In the genomic region with DNA sequence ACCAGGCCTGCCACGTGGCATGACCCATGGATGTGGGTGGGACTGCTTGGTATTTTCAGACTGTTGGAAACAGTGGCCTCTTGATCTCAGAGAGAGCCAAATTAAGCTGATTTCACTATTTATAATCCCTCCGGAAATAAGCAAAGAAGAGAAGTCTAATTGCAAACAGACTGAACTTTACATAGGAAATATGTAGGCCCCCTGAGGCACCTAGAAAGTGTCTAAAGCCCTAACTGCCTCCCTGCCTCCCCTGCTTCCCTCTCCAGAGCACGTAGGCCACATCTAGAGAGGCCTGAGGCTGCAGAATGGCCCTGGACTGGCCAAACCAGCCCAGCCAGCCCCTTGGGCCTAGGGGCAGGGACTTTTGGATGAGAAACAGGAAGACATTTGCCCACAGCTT, we compare ENCODE assay signal across 13 cellular contexts.
DNase-seq lines count a peak whose midpoint lies in the region; ATAC-seq and TF ChIP-seq lines count a peak whose summit lies in the region.
"Had no signal": no experiment of that assay in that cellular context is flagged by ENCODE, and none has a peak within 500 bp of the region (broad histone marks: within the 10 kb centered on the region; RNA-seq: fewer than 3 reads in every experiment).

No MANE protein-coding gene starts in this region.

- H3K9me3 ChIP-seq in Caco-2 = no peaks in the 10 kb centered on the region
- H3K9me3 ChIP-seq in T-helper 17 cell (ENCODE audit: control insufficient read depth, low read length, poor library complexity, severe bottlenecking) = no peaks in the 10 kb centered on the region
- no peaks in the 10 kb centered on the region for H3K9me3 ChIP-seq in right atrium auricular region
- no peaks in the 10 kb centered on the region for H3K9me3 ChIP-seq in gastrocnemius medialis
- H3K9me3 ChIP-seq: HAP-1 had no signal

- in situ Hi-C loops in gastrocnemius medialis (cut with MboI; ENCODE audit: low sequenced_read_pairs in 4 of 4) = no loop called here

- ATAC-seq in T-helper 17 cell = no peak
- ATAC-seq in gastrocnemius medialis = no peak
- ATAC-seq: Panc1 had no signal

- H3K4me3 ChIP-seq in Caco-2 (ENCODE audit: low read depth, low read length) (no peak overlapping the region), right atrium auricular region (no peak overlapping the region), gastrocnemius medialis (no peak overlapping the region)
- H3K4me3 ChIP-seq: HAP-1 had no signal

- no peaks in the 10 kb centered on the region for H3K27me3 Mint-ChIP-seq in Caco-2 (ENCODE audit: insufficient read depth, unreplicated experiment)
- H3K27me3 Mint-ChIP-seq in T-helper 17 cell = no peaks in the 10 kb centered on the region
- H3K27me3 Mint-ChIP-seq in activated naive CD8-positive, alpha-beta T cell treated with anti-CD3 and anti-CD28 coated beads for 36 hours = no peaks in the 10 kb centered on the region
- H3K27me3 Mint-ChIP-seq: activated naive CD8-positive, alpha-beta T cell treated with anti-CD3 and anti-CD28 coated beads, Interleukin-2, amount 10 ng/mL, durations not matched to agents 7 days and 5 days had no signal

- no peaks in the 10 kb centered on the region for H3K27me3 ChIP-seq in Caco-2 (replicated peaks; ENCODE audit: control insufficient read depth, insufficient read depth, low read length)
- H3K27me3 ChIP-seq in right atrium auricular region = no peaks in the 10 kb centered on the region
- H3K27me3 ChIP-seq in gastrocnemius medialis = no peaks in the 10 kb centered on the region

- H3K4me1 ChIP-seq in Caco-2 (peaks cover 10% of the 10 kb centered on the region; the same call in 1 of the 2 replicates), right atrium auricular region (peaks cover 3 to 80% of the 10 kb centered on the region in 2 donors), gastrocnemius medialis (peaks cover 46 to 67% of the 10 kb centered on the region in 2 donors)
- H3K4me1 ChIP-seq: HAP-1 had no signal

- no peak overlapping the region for H3K27ac Mint-ChIP-seq in Caco-2 (ENCODE audit: unreplicated experiment)
- peak overlapping the region; percentile 6 for H3K27ac Mint-ChIP-seq in T-helper 17 cell
- no peak overlapping the region for H3K27ac Mint-ChIP-seq in activated naive CD8-positive, alpha-beta T cell treated with anti-CD3 and anti-CD28 coated beads for 36 hours
- H3K27ac Mint-ChIP-seq: activated naive CD8-positive, alpha-beta T cell treated with anti-CD3 and anti-CD28 coated beads, Interleukin-2, amount 10 ng/mL, durations not matched to agents 7 days and 5 days had no signal

- TF ChIP-seq POLR2A in gastrocnemius medialis (IDR thresholded peaks at IDR 0.05) = no peak

- POLR2A ChIA-PET in Caco-2 (lab: Charles Lee) (no interaction called here), HEK293T (lab: Yijun Ruan, JAX) (interaction anchor here (1.2 kb wide), 1 partner anchor 13 kb away, joined by 3 read pairs; no protein-coding TSS in a partner anchor)

- BruUV-seq in Caco-2 (replicated peaks; lab: Mats Ljungman, UMichigan) = no TSS peak

- TF ChIP-seq CTCF in Caco-2 (IDR thresholded peaks at IDR 0.05; ENCODE audit: insufficient read depth in 1 of 2, low read depth in 1 of 2, low read length in 1 of 2, severe bottlenecking in 1 of 2, unreplicated experiment in 1 of 2) (no peak), right atrium auricular region (IDR thresholded peaks at IDR 0.05) (no peak), gastrocnemius medialis (IDR thresholded peaks at IDR 0.05 in 4 of 5, conservative IDR thresholded peaks at IDR 0.05 in 1 of 5) (no peak)

- H3K4me1 Mint-ChIP-seq in Caco-2 (ENCODE audit: low read depth, unreplicated experiment) (peaks cover 16% of the 10 kb centered on the region), T-helper 17 cell (peaks cover 28% of the 10 kb centered on the region)
- peaks cover 21% of the 10 kb centered on the region for H3K4me1 Mint-ChIP-seq in activated naive CD8-positive, alpha-beta T cell treated with anti-CD3 and anti-CD28 coated beads for 36 hours

- H3K27ac ChIP-seq in right atrium auricular region (peak overlapping the region; percentile 70 to 80), gastrocnemius medialis (peak overlapping the region in 3 of 4 donors; percentile 44 to 63 (median 57))

- intact Hi-C loops in Caco-2 (cut with micrococcal nuclease; ENCODE audit: unreplicated experiment) (loop anchor here (5.0 kb wide), 1 partner anchor 148 kb away; no protein-coding TSS in a partner anchor), gastrocnemius medialis (cut with DNase I; ENCODE audit: low total_unique reads) (loop anchor here (5.0 kb wide), 1 partner anchor 422 kb away; no protein-coding TSS in a partner anchor)

- CTCF ChIA-PET in Caco-2 (lab: Charles Lee) = no interaction called here
- CTCF ChIA-PET in HEK293T (lab: Yijun Ruan, JAX) = no interaction called here

- H3K36me3 Mint-ChIP-seq in Caco-2 (ENCODE audit: insufficient read depth, unreplicated experiment) (no peaks in the 10 kb centered on the region), T-helper 17 cell (ENCODE audit: low read depth) (no peaks in the 10 kb centered on the region)
- H3K36me3 Mint-ChIP-seq in activated naive CD8-positive, alpha-beta T cell treated with anti-CD3 and anti-CD28 coated beads for 36 hours = peaks cover 3% of the 10 kb centered on the region
- H3K36me3 Mint-ChIP-seq: activated naive CD8-positive, alpha-beta T cell treated with anti-CD3 and anti-CD28 coated beads, Interleukin-2, amount 10 ng/mL, durations not matched to agents 7 days and 5 days had no signal

- H3K36me3 ChIP-seq in Caco-2 (ENCODE audit: control insufficient read depth, insufficient read depth, low read length) (no peaks in the 10 kb centered on the region; the same call in 1 of the 2 replicates), right atrium auricular region (no peaks in the 10 kb centered on the region), gastrocnemius medialis (no peaks in the 10 kb centered on the region)
- H3K36me3 ChIP-seq: HAP-1 had no signal

- peaks cover 10% of the 10 kb centered on the region for H3K9me3 Mint-ChIP-seq in Caco-2 (ENCODE audit: unreplicated experiment)
- no peaks in the 10 kb centered on the region for H3K9me3 Mint-ChIP-seq in activated naive CD8-positive, alpha-beta T cell treated with anti-CD3 and anti-CD28 coated beads for 36 hours
- H3K9me3 Mint-ChIP-seq: activated naive CD8-positive, alpha-beta T cell treated with anti-CD3 and anti-CD28 coated beads, Interleukin-2, amount 10 ng/mL, durations not matched to agents 7 days and 5 days had no signal

- H3K4me3 Mint-ChIP-seq in Caco-2 (ENCODE audit: unreplicated experiment) = no peak overlapping the region
- H3K4me3 Mint-ChIP-seq in T-helper 17 cell = no peak overlapping the region
- no peak overlapping the region for H3K4me3 Mint-ChIP-seq in activated naive CD8-positive, alpha-beta T cell treated with anti-CD3 and anti-CD28 coated beads for 36 hours
- H3K4me3 Mint-ChIP-seq: activated naive CD8-positive, alpha-beta T cell treated with anti-CD3 and anti-CD28 coated beads, Interleukin-2, amount 10 ng/mL, durations not matched to agents 7 days and 5 days had no signal

- DNase-seq in Caco-2 (peak; percentile 33 to 58), T-helper 17 cell (no peak), right atrium auricular region (ENCODE audit: low spot score) (no peak), gastrocnemius medialis (no peak), hepatic stellate cell (ENCODE audit: low spot score) (no peak), GF-D8 (lab: John Stamatoyannopoulos, UW) (no peak), HEK293T (ENCODE audit: extremely low spot score) (no peak)
- no peak for DNase-seq in activated naive CD8-positive, alpha-beta T cell treated with anti-CD3 and anti-CD28 coated beads for 36 hours
- DNase-seq: activated naive CD8-positive, alpha-beta T cell treated with anti-CD3 and anti-CD28 coated beads, Interleukin-2, amount 10 ng/mL, durations not matched to agents 7 days and 5 days; NCI-H1105 treated with DMSO at 0.1 percent for 48 hours; NCI-H446 treated with DMSO at 0.1 percent for 48 hours had no signal

TF ChIP-seq in HEK293T, 16 proteins besides CTCF, POLR2A, EP300 and RAD21:
- TF ChIP-seq FOXA1 (IDR thresholded peaks at IDR 0.05) = no peak
TF ChIP-seq in HEK293T: peak in this region for 0.

Comparison
In these comparisons a context has a peak if more than half of its experiments do, and no peak if none do; other contexts are left out.
1. DNase-seq: peak in Caco-2 (2 of 2); none in T-helper 17 cell (0 of 3), right atrium auricular region (single experiment), gastrocnemius medialis (0 of 2), hepatic stellate cell (single experiment), activated naive CD8-positive, alpha-beta T cell treated with anti-CD3 and anti-CD28 coated beads for 36 hours (single experiment), GF-D8 (single experiment) and HEK293T (single experiment).